ENCODE assay signal across 8 cellular contexts in genomic region chr21:33947451-33948095, GRCh38. TPM values are rescaled to one million over a fixed set of nuclear protein-coding genes. Genes with fewer than 3 reads are reported as not detected.
DNase-seq lines count a peak whose midpoint lies in the region; ATAC-seq and TF ChIP-seq lines count a peak whose summit lies in the region.

No MANE protein-coding gene starts in this region.

- peaks cover 13% of the 10 kb centered on the region for H3K27me3 Mint-ChIP-seq in GM23338 (ENCODE audit: insufficient read depth, low read depth, poor library complexity)

- peak overlapping the region; percentile 63 for H3K4me3 Mint-ChIP-seq in GM23338

- ATAC-seq in DND-41 (ENCODE audit: insufficient read depth, low read depth): peak; percentile 74
- peak; percentile 94 for ATAC-seq in GM23338
- ATAC-seq in left ventricle myocardium superior: peak; percentile 95
- peak; percentile 93 for ATAC-seq in aorta (ENCODE audit: low FRiP score)

- TF ChIP-seq CTCF in DND-41 (IDR thresholded peaks at IDR 0.05; ENCODE audit: borderline replicate concordance, extremely low read depth, low read length, poor library complexity, severe bottlenecking): peak; percentile 10
- TF ChIP-seq CTCF in GM23338 (conservative IDR thresholded peaks at IDR 0.05; ENCODE audit: low read depth in 2 of 2): no peak

- H2AFZ ChIP-seq in DND-41 (ENCODE audit: low read depth, low read length) (peak overlapping the region; percentile 45), GM23338 (0 out of 2 replicates have a peak overlapping the region, but pooled peaks have one; percentile 6)

- peaks cover 58% of the 10 kb centered on the region for H3K79me2 ChIP-seq in DND-41 (ENCODE audit: insufficient read depth, low read length)
- H3K79me2 ChIP-seq in GM23338 (replicated peaks; ENCODE audit: insufficient read depth): no peaks in the 10 kb centered on the region

- peaks cover 31% of the 10 kb centered on the region for H3K4me1 Mint-ChIP-seq in GM23338

- intact Hi-C loops in left ventricle myocardium superior (cut with micrococcal nuclease): no loop called here
- intact Hi-C loops in aorta (cut with DNase I): no loop called here

- H3K4me3 ChIP-seq in DND-41 (ENCODE audit: low read depth in 1 of 2, low read length in 2 of 2) (peak overlapping the region in 1 of 2 experiments; percentile 52; a peak in 2 of 4 replicates), GM23338 (peak overlapping the region; percentile 31), aorta (ENCODE audit: low read length in 2 of 2) (no peak overlapping the region)

- peaks cover 3% of the 10 kb centered on the region; the same call in 1 of the 2 replicates for H3F3A ChIP-seq in GM23338 (replicated peaks; ENCODE audit: low read depth)

- no peaks in the 10 kb centered on the region for H3K27me3 ChIP-seq in DND-41 (ENCODE audit: insufficient read depth, low read length, poor library complexity)
- H3K27me3 ChIP-seq in GM23338 (ENCODE audit: insufficient read depth): no peaks in the 10 kb centered on the region
- H3K27me3 ChIP-seq in aorta (ENCODE audit: control insufficient read depth in 1 of 2, insufficient read depth in 2 of 2, low read length in 1 of 2): no peaks in the 10 kb centered on the region

- no peaks in the 10 kb centered on the region for H3K9me2 ChIP-seq in GM23338 (ENCODE audit: insufficient read depth)

- H3K4me2 ChIP-seq in DND-41 (ENCODE audit: insufficient read depth, low read length) (peak overlapping the region; percentile 67), GM23338 (peak overlapping the region; percentile 58)

- peaks cover 69% of the 10 kb centered on the region for H3K4me1 ChIP-seq in DND-41 (ENCODE audit: insufficient read depth, low read length)
- H3K4me1 ChIP-seq in GM23338 (ENCODE audit: insufficient read depth): peaks cover 27% of the 10 kb centered on the region
- H3K4me1 ChIP-seq in aorta (ENCODE audit: control insufficient read depth in 1 of 2, insufficient read depth in 2 of 2, low read length in 2 of 2): peaks cover 0 to 2% of the 10 kb centered on the region in 2 donors

- no peaks in the 10 kb centered on the region for H4K20me1 ChIP-seq in DND-41 (ENCODE audit: insufficient read depth, low read length)
- H4K20me1 ChIP-seq in GM23338 (replicated peaks; ENCODE audit: insufficient read depth): no peaks in the 10 kb centered on the region

- peaks cover 13% of the 10 kb centered on the region for H3K9me3 Mint-ChIP-seq in GM23338

- H3K36me3 ChIP-seq in DND-41 (ENCODE audit: insufficient read depth, low read length) (peaks cover 30% of the 10 kb centered on the region), GM23338 (ENCODE audit: insufficient read depth) (no peaks in the 10 kb centered on the region; the same call in 1 of the 2 replicates), KOPT-K1 (ENCODE audit: insufficient read depth, low read length) (peaks cover 39% of the 10 kb centered on the region), aorta (ENCODE audit: control insufficient read depth in 1 of 2, insufficient read depth in 2 of 2, low read length in 1 of 2) (no peaks in the 10 kb centered on the region)

- peaks cover 15% of the 10 kb centered on the region; the same call in 2 of the 3 replicates for H3K36me3 Mint-ChIP-seq in GM23338 (ENCODE audit: low read depth)

- peak overlapping the region; percentile 69 for H3K9ac ChIP-seq in DND-41 (ENCODE audit: low read depth, low read length)

- DNase-seq in DND-41: peak; percentile 90
- peak; percentile 95 for DNase-seq in GM23338 (ENCODE audit: low spot score)
- peak; percentile 86 for DNase-seq in T follicular helper cell (ENCODE audit: low read depth)
- peak; percentile 98 for DNase-seq in amniotic epithelial cell (ENCODE audit: low read depth)
- DNase-seq in left ventricle myocardium superior: peak; percentile 66
- peak; percentile 85 for DNase-seq in retina
- DNase-seq in aorta: peak; percentile 86 to 90

- no peaks in the 10 kb centered on the region for H3K9me3 ChIP-seq in DND-41 (ENCODE audit: insufficient read depth, low read length, severe bottlenecking)
- H3K9me3 ChIP-seq in KOPT-K1 (ENCODE audit: insufficient read depth, low read length, poor library complexity, severe bottlenecking): peaks cover 22% of the 10 kb centered on the region
- H3K9me3 ChIP-seq in aorta (ENCODE audit: control insufficient read depth, low read length): no peaks in the 10 kb centered on the region

- H3K27ac ChIP-seq in DND-41 (ENCODE audit: low read length) (peak overlapping the region; percentile 98), GM23338 (ENCODE audit: low read depth) (peak overlapping the region; percentile 93), KOPT-K1 (ENCODE audit: low read depth, low read length, poor library complexity, severe bottlenecking) (peak overlapping the region; percentile 98), aorta (ENCODE audit: low read depth in 1 of 2, low read length in 2 of 2) (peak overlapping the region in 1 of 2 donors; percentile 80)

- peak overlapping the region; percentile 97 for H3K27ac Mint-ChIP-seq in GM23338

- WGBS in aorta, 2 donors: 22 to 25% methylated on average over 9 of the region's 9 CpGs

TF ChIP-seq in GM23338, 12 proteins besides CTCF, POLR2A, EP300 and RAD21:
- TF ChIP-seq CREB1 (CRISPR knock-in tag; IDR thresholded peaks at IDR 0.05; ENCODE audit: low read depth) (no peak), POLR2AphosphoS5 (IDR thresholded peaks at IDR 0.05; ENCODE audit: low read depth) (0 out of 2 replicates have a peak, but pooled peaks have one; percentile 26), ZNF114 (CRISPR knock-in tag; IDR thresholded peaks at IDR 0.05) (no peak)

RNA-seq across cellular contexts. Expression of gene ATP5PO, which starts 32.0 kb away (rescaled TPM):
- 236 and 244 TPM in 2 replicates for total RNA-seq in GM23338 (2014; rRNA removed; shearing (Covaris generic))
- 437 and 522 TPM in 2 replicates for polyA plus RNA-seq in GM23338 (2016; fragmentation: Nextera tagmentation; extraction: Ambion mirVana)
- total RNA-seq in left ventricle myocardium superior: 850 TPM
- total RNA-seq in aorta: 100 to 1,000 TPM; 112 to 119 TPM
- polyA plus RNA-seq in aorta: 100 to 1,000 TPM; 234 to 461 TPM
